16 cellular contexts compared by ENCODE assay signal in the genomic region with DNA sequence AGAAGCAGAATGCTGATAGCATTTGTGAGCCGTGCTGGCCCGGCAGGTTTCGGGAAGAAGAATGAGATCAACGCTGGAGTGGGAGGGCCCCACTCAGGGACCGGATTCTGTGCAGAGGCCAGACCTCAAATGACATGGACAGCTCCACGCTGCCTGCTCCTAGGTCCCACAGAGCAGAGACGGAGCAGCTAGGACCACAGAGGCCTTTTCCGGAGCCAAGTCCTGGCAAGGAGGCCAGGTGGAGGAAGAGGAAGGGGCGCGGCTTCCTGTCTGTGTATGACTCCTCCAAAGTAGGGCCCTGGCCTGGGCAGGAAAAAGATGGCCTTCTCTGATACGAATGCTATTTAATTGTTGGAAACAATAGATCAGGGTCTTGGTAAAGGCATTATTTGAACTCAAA.
DNase-seq lines count a peak whose midpoint lies in the region; ATAC-seq, FAIRE-seq and TF ChIP-seq lines count a peak whose summit lies in the region.
"Had no signal": no experiment of that assay in that cellular context is flagged by ENCODE, and none has a peak within 500 bp of the region (broad histone marks: within the 10 kb centered on the region; RNA-seq: fewer than 3 reads in every experiment).

No MANE protein-coding gene starts in this region.

- H3K36me3 ChIP-seq in body of pancreas (replicated peaks in 1 of 2; ENCODE audit: insufficient read depth in 1 of 2, low read depth in 2 of 2) (no peaks in the 10 kb centered on the region), heart left ventricle (no peaks in the 10 kb centered on the region), upper lobe of left lung (no peaks in the 10 kb centered on the region), Karpas-422 (ENCODE audit: insufficient read depth, low read length) (no peaks in the 10 kb centered on the region)
- H3K36me3 ChIP-seq: MG63 had no signal

- H3K79me2 ChIP-seq in Karpas-422 (ENCODE audit: low read length) = no peaks in the 10 kb centered on the region

- H3K4me1 Mint-ChIP-seq in nephron progenitor cell = peaks cover 26% of the 10 kb centered on the region
- H3K4me1 Mint-ChIP-seq: memory B cell had no signal

- TF ChIP-seq POLR2A in body of pancreas (IDR thresholded peaks at IDR 0.05) = no peak
- no peak for TF ChIP-seq POLR2A in heart left ventricle (IDR thresholded peaks at IDR 0.05)
- TF ChIP-seq POLR2A in upper lobe of left lung (IDR thresholded peaks at IDR 0.05) = no peak
- no peak for TF ChIP-seq POLR2A in GM12891 (IDR thresholded peaks at IDR 0.05; ENCODE audit: low read depth, low read length)

- no peak overlapping the region for H3K9ac ChIP-seq in Karpas-422 (ENCODE audit: low read length)

- DNase-seq in body of pancreas (peak in 3 of 4 donors; percentile 23 to 32 (median 28)), heart left ventricle (peak; percentile 81 to 90 (median 87)), nephron progenitor cell (no peak), upper lobe of left lung (peak in 1 of 2 donors; percentile 59), Karpas-422 (no peak), GM12891 (ENCODE audit: insufficient read length, low spot score) (no peak)
- DNase-seq: activated CD4-positive, CD25-positive, alpha-beta regulatory T cell; activated T-cell treated with anti-CD3 and anti-CD28 coated beads, Interleukin-2, amount 50 U/mL, for 1 hour; CD8-positive, alpha-beta T cell; effector memory CD8-positive, alpha-beta T cell; HCEC 1CT; MG63; NCI-H2171 had no signal

- ATAC-seq in body of pancreas (peak; percentile 68), heart left ventricle (peak; percentile 83 to 93 (median 92)), upper lobe of left lung (ENCODE audit: low FRiP score in 2 of 2) (peak; percentile 58 to 74), GM19467 (IDR thresholded peaks at IDR 0.05; ENCODE audit: unreplicated experiment) (no peak), GM19035 (IDR thresholded peaks at IDR 0.05; ENCODE audit: unreplicated experiment) (no peak)
- ATAC-seq: CD8-positive, alpha-beta T cell; effector memory CD8-positive, alpha-beta T cell had no signal

- no peak overlapping the region for H3K4me3 Mint-ChIP-seq in nephron progenitor cell
- H3K4me3 Mint-ChIP-seq: CD8-positive, alpha-beta T cell; effector memory CD8-positive, alpha-beta T cell; memory B cell had no signal

- 39 to 46% methylated on average over 11 of the region's 11 CpGs for WGBS in body of pancreas, 2 donors
- WGBS in heart left ventricle, 4 donors = 24 to 39% (median 32%) methylated on average over 10 to 11 of the region's 11 CpGs
- 25% methylated on average over 10 to 11 of the region's 11 CpGs for whole genome bisulfite sequencing in upper lobe of left lung, 2 donors

- H3K27ac ChIP-seq in body of pancreas (no peak overlapping the region), heart left ventricle (peak overlapping the region in 10 of 12 donors; percentile 76 to 96 (median 88)), upper lobe of left lung (peak overlapping the region; percentile 74 to 84 (median 80)), Karpas-422 (ENCODE audit: low read length) (no peak overlapping the region)

- H2AFZ ChIP-seq in Karpas-422 (ENCODE audit: low read length) = no peak overlapping the region

- H4K20me1 ChIP-seq in Karpas-422 (ENCODE audit: insufficient read depth, low read depth, low read length) = no peaks in the 10 kb centered on the region

- peak in 3 of 4 donors; percentile 43 to 91 (median 87) for TF ChIP-seq EP300 in upper lobe of left lung (IDR thresholded peaks at IDR 0.05)

- H3K27me3 ChIP-seq in body of pancreas (no peaks in the 10 kb centered on the region), heart left ventricle (no peaks in the 10 kb centered on the region), upper lobe of left lung (no peaks in the 10 kb centered on the region), Karpas-422 (ENCODE audit: low read length) (no peaks in the 10 kb centered on the region)
- H3K27me3 ChIP-seq: MG63 had no signal

- peaks cover 12% of the 10 kb centered on the region for H3K9me3 Mint-ChIP-seq in nephron progenitor cell

- intact Hi-C loops in body of pancreas (cut with DNase I) (no loop called here), heart left ventricle (cut with DNase I) (loop anchor here in 6 of 10 donors (2.0 to 10.0 kb wide), 6 partner anchors 64 to 196 kb away; a partner anchor contains a TSS)

- no peak overlapping the region for H3K4me2 ChIP-seq in Karpas-422 (ENCODE audit: low read depth, low read length, poor library complexity, severe bottlenecking)

- no peaks in the 10 kb centered on the region for H3K9me2 ChIP-seq in Karpas-422 (replicated peaks; ENCODE audit: insufficient read depth, low read length)

- H3K4me1 ChIP-seq in body of pancreas (no peaks in the 10 kb centered on the region), heart left ventricle (peaks cover 0 to 74% (median 37%) of the 10 kb centered on the region in 12 donors), upper lobe of left lung (peaks cover 28 to 42% (median 32%) of the 10 kb centered on the region in 4 donors), Karpas-422 (ENCODE audit: low read length) (no peaks in the 10 kb centered on the region)

- no peaks in the 10 kb centered on the region for H3K36me3 Mint-ChIP-seq in nephron progenitor cell (ENCODE audit: low read depth)
- H3K36me3 Mint-ChIP-seq: CD8-positive, alpha-beta T cell; memory B cell had no signal

- FAIRE-seq in GM12891 (lab: Jason Lieb, UNC) = no peak

- peak overlapping the region; percentile 31 for H3K27ac Mint-ChIP-seq in nephron progenitor cell
- H3K27ac Mint-ChIP-seq: CD8-positive, alpha-beta T cell; effector memory CD8-positive, alpha-beta T cell; memory B cell had no signal

- H3K9me3 ChIP-seq in body of pancreas = no peaks in the 10 kb centered on the region
- H3K9me3 ChIP-seq in heart left ventricle = no peaks in the 10 kb centered on the region
- H3K9me3 ChIP-seq in upper lobe of left lung = no peaks in the 10 kb centered on the region
- H3K9me3 ChIP-seq in Karpas-422 (ENCODE audit: low read length) = peaks cover 10% of the 10 kb centered on the region
- H3K9me3 ChIP-seq: MG63 had no signal

- no peaks in the 10 kb centered on the region for H3K27me3 Mint-ChIP-seq in nephron progenitor cell (ENCODE audit: low read depth, poor library complexity)
- H3K27me3 Mint-ChIP-seq: effector memory CD8-positive, alpha-beta T cell; memory B cell had no signal

- no peak for TF ChIP-seq CTCF in body of pancreas (IDR thresholded peaks at IDR 0.05)
- no peak for TF ChIP-seq CTCF in heart left ventricle (IDR thresholded peaks at IDR 0.05)
- no peak for TF ChIP-seq CTCF in nephron progenitor cell (IDR thresholded peaks at IDR 0.05)
- TF ChIP-seq CTCF in upper lobe of left lung (IDR thresholded peaks at IDR 0.05) = no peak

- H3K4me3 ChIP-seq in body of pancreas (no peak overlapping the region), heart left ventricle (peak overlapping the region in 2 of 12 donors; percentile 7 to 22), upper lobe of left lung (no peak overlapping the region), Karpas-422 (ENCODE audit: low read length) (no peak overlapping the region)
- H3K4me3 ChIP-seq: MG63 had no signal

TF ChIP-seq in GM12891, 5 proteins besides CTCF, POLR2A, EP300 and RAD21:
- TF ChIP-seq POLR2AphosphoS5 (IDR thresholded peaks at IDR 0.05; ENCODE audit: low read depth, low read length) = no peak
- no peak for TF ChIP-seq POU2F2 (IDR thresholded peaks at IDR 0.05; ENCODE audit: low read depth, low read length)
- no peak for TF ChIP-seq TAF1 (IDR thresholded peaks at IDR 0.05; ENCODE audit: low read depth, low read length)
- no peak for TF ChIP-seq SPI1 (IDR thresholded peaks at IDR 0.05; ENCODE audit: low read depth, low read length)
- no peak for TF ChIP-seq PAX5 (IDR thresholded peaks at IDR 0.05; ENCODE audit: insufficient read depth, low read length, severe bottlenecking)
TF ChIP-seq in GM12891: peak in this region for 0.

Comparison
In these comparisons a context has a peak if more than half of its experiments do, and no peak if none do; other contexts are left out.
1. ATAC-seq: peak in body of pancreas (single experiment), heart left ventricle (4 of 4) and upper lobe of left lung (2 of 2); none in GM19467 (single experiment) and GM19035 (single experiment).
2. DNase-seq: peak in body of pancreas (3 of 4) and heart left ventricle (5 of 5); none in nephron progenitor cell (single experiment), Karpas-422 (single experiment) and GM12891 (single experiment).
3. H3K27ac ChIP-seq: peak in heart left ventricle (10 of 12) and upper lobe of left lung (4 of 4); none in body of pancreas (0 of 4) and Karpas-422 (single experiment).